25 cellular contexts compared by ENCODE assay signal in the genomic region with DNA sequence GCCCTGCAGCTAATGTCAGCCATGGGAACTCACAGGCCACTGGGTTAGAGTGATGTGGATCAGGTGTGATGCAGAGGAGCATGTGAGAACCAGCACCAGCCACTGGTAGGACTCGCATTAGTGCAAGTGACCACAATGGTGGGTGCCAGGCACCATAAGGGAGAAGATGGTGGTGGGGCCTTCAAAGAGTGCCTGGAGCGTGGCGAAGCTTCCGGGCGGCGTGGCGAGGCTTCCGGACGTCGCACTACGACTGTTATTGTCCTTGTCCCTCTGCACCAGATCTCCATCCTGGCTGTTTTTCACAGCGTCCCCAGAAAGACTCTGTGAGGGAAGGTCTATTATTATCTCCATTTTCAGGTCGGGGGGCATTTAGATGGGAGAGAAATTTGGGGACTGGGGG. TPM values are rescaled to one million over a fixed set of nuclear protein-coding genes. Genes with fewer than 3 reads are reported as not detected.
DNase-seq lines count a peak whose midpoint lies in the region; ATAC-seq, FAIRE-seq and TF ChIP-seq lines count a peak whose summit lies in the region.
"Had no signal": no experiment of that assay in that cellular context is flagged by ENCODE, and none has a peak within 500 bp of the region (broad histone marks: within the 10 kb centered on the region; RNA-seq: fewer than 3 reads in every experiment).

No MANE protein-coding gene starts in this region.

- H3K36me3 ChIP-seq in HepG2 (replicated peaks in 1 of 2; ENCODE audit: control insufficient read depth in 1 of 2, insufficient read depth in 2 of 2, low read length in 2 of 2) (no peaks in the 10 kb centered on the region), right lobe of liver (no peaks in the 10 kb centered on the region), K562 (ENCODE audit: control insufficient read depth, insufficient read depth, low read length) (peaks cover 61% of the 10 kb centered on the region)
- H3K36me3 ChIP-seq: BLaER1 had no signal

- H3K4me2 ChIP-seq in HepG2 (ENCODE audit: low read depth, low read length), result no peak overlapping the region
- H3K4me2 ChIP-seq in K562 (ENCODE audit: insufficient read depth, low read length), result peak overlapping the region; percentile 72
- H3K4me2 ChIP-seq: GM23338 had no signal

- no peak overlapping the region for H3K4me3 Mint-ChIP-seq in nephron progenitor cell
- H3K4me3 Mint-ChIP-seq: CD14-positive monocyte; CD4-positive, alpha-beta memory T cell; GM23338; HFFc6 had no signal

- H3K27me3 Mint-ChIP-seq in nephron progenitor cell (ENCODE audit: low read depth, poor library complexity), result peaks cover 6% of the 10 kb centered on the region

- TF ChIP-seq POLR2A in HepG2 (IDR thresholded peaks at IDR 0.05; ENCODE audit: insufficient read depth in 1 of 2, low read depth in 2 of 2, low read length in 2 of 2), result no peak
- no peak for TF ChIP-seq POLR2A in right lobe of liver (IDR thresholded peaks at IDR 0.05)
- TF ChIP-seq POLR2A in K562 (conservative IDR thresholded peaks at IDR 0.05), result no peak

- FAIRE-seq in HepG2 (lab: Jason Lieb, UNC), result no peak
- no peak for FAIRE-seq in K562 (lab: Jason Lieb, UNC)
- FAIRE-seq: A549, GM12878, GM19239 had no signal

- intact Hi-C loops in HepG2 (cut with micrococcal nuclease; ENCODE audit: unreplicated experiment), result no loop called here
- intact Hi-C loops in right lobe of liver (cut with DNase I), result no loop called here
- intact Hi-C loops in K562 (cut with micrococcal nuclease), result loop anchor here (5.0 kb wide), 2 partner anchors 48 to 93 kb away; no protein-coding TSS in a partner anchor
- intact Hi-C loops in left ventricle myocardium superior (cut with micrococcal nuclease), result no loop called here

- BruUV-seq in HepG2 (replicated peaks; lab: Mats Ljungman, UMichigan), result no TSS peak
- BruUV-seq in K562 (replicated peaks; lab: Mats Ljungman, UMichigan), result TSS peak; percentile 1

- no peaks in the 10 kb centered on the region for H3K79me2 ChIP-seq in HepG2 (ENCODE audit: insufficient read depth, low read length)
- peaks cover 92% of the 10 kb centered on the region for H3K79me2 ChIP-seq in K562 (ENCODE audit: control insufficient read depth, insufficient read depth, low read length)

- CTCF ChIA-PET in HepG2 (lab: Yijun Ruan, JAX; ENCODE audit: low intra/inter-chr PET ratio, low total read pairs) (no interaction called here), K562 (lab: Yijun Ruan, JAX; ENCODE audit: low intra/inter-chr PET ratio) (no interaction called here)

- H3K9me3 ChIP-seq in HepG2 (ENCODE audit: low read length) (no peaks in the 10 kb centered on the region), right lobe of liver (no peaks in the 10 kb centered on the region), K562 (replicated peaks; ENCODE audit: control insufficient read depth, insufficient read depth, low read depth, low read length) (no peaks in the 10 kb centered on the region)
- H3K9me3 ChIP-seq: A549, BLaER1 had no signal

- POLR2A ChIA-PET in HepG2 (lab: Yijun Ruan, JAX) (interaction anchor here (0.9 kb wide), 1 partner anchor 87 kb away, joined by 3 read pairs; no protein-coding TSS in a partner anchor), K562 (lab: Yijun Ruan, JAX) (interaction anchor here (0.5 to 7.8 kb wide), 9 partner anchors 9 to 125 kb away, joined by 3 to 110 read pairs (median 3); no protein-coding TSS in a partner anchor)

- ATAC-seq in HepG2, result no peak
- ATAC-seq in right lobe of liver, result no peak
- ATAC-seq in K562, result no peak
- no peak for ATAC-seq in HG03280 (IDR thresholded peaks at IDR 0.05; ENCODE audit: unreplicated experiment)
- ATAC-seq in left ventricle myocardium superior, result no peak
- ATAC-seq: A549, GM12878, GM23338, HCT116 had no signal

- H2AFZ ChIP-seq in HepG2 (ENCODE audit: low read length), result no peak overlapping the region
- no peak overlapping the region for H2AFZ ChIP-seq in K562 (ENCODE audit: low read depth, low read length)

- H3K27me3 ChIP-seq in HepG2 (ENCODE audit: control insufficient read depth in 1 of 2, insufficient read depth in 2 of 2, low read length in 2 of 2) (peaks cover 3 to 59% of the 10 kb centered on the region in 2 experiments; a peak in 4 of 5 replicates), right lobe of liver (no peaks in the 10 kb centered on the region), K562 (ENCODE audit: control insufficient read depth in 2 of 2, insufficient read depth in 2 of 2, low read length in 2 of 2) (no peaks in the 10 kb centered on the region)
- H3K27me3 ChIP-seq: BLaER1 had no signal

- no peaks in the 10 kb centered on the region for H3K36me3 Mint-ChIP-seq in nephron progenitor cell (ENCODE audit: low read depth)
- H3K36me3 Mint-ChIP-seq: CD14-positive monocyte; CD4-positive, alpha-beta memory T cell had no signal

- no peak overlapping the region for H3K4me3 ChIP-seq in HepG2 (replicated peaks in 1 of 3; ENCODE audit: insufficient read depth in 1 of 3, low read depth in 2 of 3, low read length in 3 of 3)
- H3K4me3 ChIP-seq in right lobe of liver, result no peak overlapping the region
- no peak overlapping the region; the same call in none of the 2 replicates for H3K4me3 ChIP-seq in K562
- H3K4me3 ChIP-seq: A549, BLaER1, GM12878, GM23338 had no signal

- H3K27ac ChIP-seq in HepG2 (ENCODE audit: extremely low read length, insufficient read depth, low read length), result no peak overlapping the region
- no peak overlapping the region for H3K27ac ChIP-seq in right lobe of liver
- peak overlapping the region; percentile 84 for H3K27ac ChIP-seq in K562 (ENCODE audit: extremely low read depth, low read depth, low read length)
- H3K27ac ChIP-seq: 22Rv1, A549, BLaER1 had no signal

- no peak for TF ChIP-seq CTCF in HepG2 (CRISPR knock-in tag; IDR thresholded peaks at IDR 0.05)
- TF ChIP-seq CTCF in right lobe of liver (IDR thresholded peaks at IDR 0.05), result no peak
- TF ChIP-seq CTCF in K562 (IDR thresholded peaks at IDR 0.05 in 2 of 3, conservative IDR thresholded peaks at IDR 0.05 in 1 of 3; ENCODE audit: insufficient read depth in 2 of 3, low read depth in 1 of 3, low read length in 3 of 3), result no peak
- TF ChIP-seq CTCF in nephron progenitor cell (IDR thresholded peaks at IDR 0.05), result no peak

- H3K4me1 Mint-ChIP-seq in nephron progenitor cell, result peaks cover 84% of the 10 kb centered on the region

- H3K9me3 Mint-ChIP-seq in nephron progenitor cell, result no peaks in the 10 kb centered on the region
- H3K9me3 Mint-ChIP-seq: CD4-positive, alpha-beta memory T cell; GM23338; HFFc6 had no signal

- H3K9me1 ChIP-seq in K562 (ENCODE audit: control insufficient read depth, insufficient read depth, low read length), result no peaks in the 10 kb centered on the region

- H3K9ac ChIP-seq in HepG2 (ENCODE audit: insufficient read depth, low read depth, low read length) (no peak overlapping the region), K562 (ENCODE audit: insufficient read depth in 1 of 2, low read depth in 2 of 2, low read length in 2 of 2) (peak overlapping the region; percentile 54 to 92)
- H3K9ac ChIP-seq: BLaER1 had no signal

- 80% methylated on average over 13 of the region's 13 CpGs for WGBS in HepG2 (ENCODE audit: low lambda C conversion rate)
- WGBS in right lobe of liver (ENCODE audit: insufficient coverage, low coverage, low lambda C conversion rate, missing lambda C conversion rate), result 94% methylated on average over 6 of the region's 13 CpGs
- WGBS in K562 (ENCODE audit: insufficient coverage, low coverage, missing lambda C conversion rate), result 71% methylated on average over 12 of the region's 13 CpGs

- no peak for TF ChIP-seq RAD21 in HepG2 (CRISPR knock-in tag; IDR thresholded peaks at IDR 0.05)
- no peak for TF ChIP-seq RAD21 in K562 (CRISPR knock-in tag; conservative IDR thresholded peaks at IDR 0.05 in 1 of 2, IDR thresholded peaks at IDR 0.05 in 1 of 2)

- H3K27ac Mint-ChIP-seq in nephron progenitor cell, result peak overlapping the region; percentile 81
- H3K27ac Mint-ChIP-seq: CD14-positive monocyte, GM23338, HFFc6 had no signal

- H4K20me1 ChIP-seq in HepG2 (ENCODE audit: insufficient read depth, low read length) (no peaks in the 10 kb centered on the region), K562 (replicated peaks; ENCODE audit: control insufficient read depth, insufficient read depth, low read length) (peaks cover 4% of the 10 kb centered on the region)
- H4K20me1 ChIP-seq: BLaER1 had no signal

- TF ChIP-seq EP300 in HepG2 (IDR thresholded peaks at IDR 0.05; ENCODE audit: low read depth in 2 of 2, low read length in 2 of 2) (no peak), HepG2 (CRISPR knock-in tag; IDR thresholded peaks at IDR 0.05; ENCODE audit: borderline replicate concordance) (no peak), K562 (IDR thresholded peaks at IDR 0.05; ENCODE audit: low read length) (no peak)

- DNase-seq in HepG2 (ENCODE audit: low spot score) (no peak), right lobe of liver (no peak), K562 (ENCODE audit: extremely low read depth in 1 of 4, low spot score in 3 of 4) (no peak), nephron progenitor cell (no peak), NCI-H1092 (lab: John Stamatoyannopoulos, UW) (no peak), left ventricle myocardium superior (no peak)
- DNase-seq: AML-193; Calu3; CD4-positive, alpha-beta memory T cell; DMS 273 treated with DMSO at 0.1 percent for 48 hours; DMS53; DND-41; EL; H7; HFFc6 had no signal

- peaks cover 34% of the 10 kb centered on the region for H3K4me1 ChIP-seq in HepG2 (ENCODE audit: insufficient read depth, low read length)
- H3K4me1 ChIP-seq in right lobe of liver, result no peaks in the 10 kb centered on the region
- peaks cover 68 to 79% of the 10 kb centered on the region in 2 experiments for H3K4me1 ChIP-seq in K562 (replicated peaks in 1 of 2; ENCODE audit: control insufficient read depth in 2 of 2, insufficient read depth in 2 of 2, low read length in 2 of 2)

- in situ Hi-C loops in HepG2 (cut with HindIII; ENCODE audit: extremely low pct_ligation_motif_present, low pct_unique_long_range_greater_than_20kb), result no loop called here
- in situ Hi-C loops in K562 (cut with MboI), result loop anchor here (25.0 kb wide), 1 partner anchor 1043 kb away; no protein-coding TSS in a partner anchor

RNA-seq across cellular contexts. Expression of a gene that starts 43.9 kb away (rescaled TPM):
- total RNA-seq in HepG2 (2016; rRNA removed; fragmentation: Illumina TruSeq; extraction: Trizol), result 0.02 TPM in 1 of 2 replicates, not detected in the other
- not detected in 2 replicates for total RNA-seq in HepG2 (2016; cell fraction: cytosol; rRNA removed; fragmentation: Illumina TruSeq; extraction: Trizol; ENCODE audit: low read depth)
- total RNA-seq in HepG2 (2016; cell fraction: insoluble cytoplasmic fraction; rRNA removed; fragmentation: Illumina TruSeq; extraction: Trizol), result 0.03 and 0.04 TPM in 2 replicates
- total RNA-seq in HepG2 (2016; cell fraction: membrane; rRNA removed; fragmentation: Illumina TruSeq; extraction: Trizol), result not detected in 2 replicates
- 0.12 TPM in 1 of 2 replicates, not detected in the other for total RNA-seq in HepG2 (2016; cell fraction: nucleus; rRNA removed; fragmentation: Illumina TruSeq; extraction: Trizol)
- polyA plus RNA-seq in HepG2 (2011; rRNA removed), result 0.04 and 0.05 TPM in 2 replicates
- polyA plus RNA-seq in HepG2 (2011; cell fraction: cytosol; rRNA removed), result 0.01 TPM in 1 of 2 replicates, not detected in the other
- polyA plus RNA-seq in HepG2 (2011; cell fraction: nucleus; rRNA removed), result 0.24 and 0.29 TPM in 2 replicates
- 0.03 and 0.08 TPM in 2 replicates for polyA plus RNA-seq in HepG2 (2012)
- polyA plus RNA-seq in HepG2 (2016; cell fraction: cytosol; fragmentation: Illumina TruSeq; extraction: Trizol; ENCODE audit: low read depth), result not detected in 2 replicates
- not detected in 2 replicates for polyA plus RNA-seq in HepG2 (2016; cell fraction: insoluble cytoplasmic fraction; fragmentation: Illumina TruSeq; extraction: Trizol; ENCODE audit: low read depth)
- 0.06 TPM in 1 of 2 replicates, not detected in the other for polyA plus RNA-seq in HepG2 (2016; cell fraction: membrane; fragmentation: Illumina TruSeq; extraction: Trizol; ENCODE audit: low read depth)
- not detected in 2 replicates for polyA plus RNA-seq in HepG2 (2016; cell fraction: nucleus; fragmentation: Illumina TruSeq; extraction: Trizol; ENCODE audit: insufficient read depth, low read depth)
- 0.18 TPM in 1 of 2 replicates, not detected in the other for polyA minus RNA-seq in HepG2 (2011; rRNA and poly(A)+ RNA removed; ENCODE audit: low replicate concordance)
- not detected in 2 replicates for polyA minus RNA-seq in HepG2 (2011; cell fraction: cytosol; rRNA and poly(A)+ RNA removed)
- 0.12 and 0.13 TPM in 2 replicates for polyA minus RNA-seq in HepG2 (2011; cell fraction: nucleus; rRNA and poly(A)+ RNA removed)
- total RNA-seq in right lobe of liver, result not detected
- 15.7 and 23.6 TPM in 2 replicates for total RNA-seq in K562 (2011; cell fraction: chromatin; rRNA removed; ENCODE audit: low replicate concordance)
- total RNA-seq in K562 (2011; cell fraction: nucleolus; rRNA removed), result 8.0 and 10.7 TPM in 2 replicates
- total RNA-seq in K562 (2011; cell fraction: nucleoplasm; rRNA removed), result 19.4 and 25.1 TPM in 2 replicates
- 0.68 and 0.78 TPM in 2 replicates for total RNA-seq in K562 (2014; rRNA removed)
- total RNA-seq in K562 (2014; rRNA removed; fragmentation: Illumina TruSeq; extraction: Trizol), result 0.48 and 0.62 TPM in 2 replicates
- total RNA-seq in K562 (2015; rRNA removed; fragmentation: Illumina TruSeq; extraction: Trizol), result 0.57 and 0.58 TPM in 2 replicates
- total RNA-seq in K562 (2021), result 2.0 and 2.4 TPM in 2 replicates
- polyA plus RNA-seq in K562 (2011; rRNA removed), result 0.52 and 1.5 TPM in 2 replicates
- 0.60 and 1.3 TPM in 2 replicates for polyA plus RNA-seq in K562 (2011; cell fraction: cytosol; rRNA removed)
- 3.0 and 4.6 TPM in 2 replicates for polyA plus RNA-seq in K562 (2011; cell fraction: nucleus; rRNA removed)
- 0.73 and 1.5 TPM in 2 replicates for polyA plus RNA-seq in K562 (2012)
- polyA plus RNA-seq in K562 (2014; fragmentation: Illumina TruSeq; extraction: Trizol), result 0.58 and 0.68 TPM in 2 replicates
- under 1 TPM; 0.56 to 0.69 TPM for polyA plus RNA-seq in K562 (2014; fragmentation: Nextera tagmentation; extraction: Ambion mirVana)
- 2.0 and 2.3 TPM in 2 replicates for polyA plus RNA-seq in K562 (2014; rRNA removed)
- polyA minus RNA-seq in K562 (2011; rRNA and poly(A)+ RNA removed), result 0.21 and 0.72 TPM in 2 replicates
- polyA minus RNA-seq in K562 (2011; cell fraction: cytosol; rRNA and poly(A)+ RNA removed), result 0.64 TPM in 1 of 2 replicates, not detected in the other
- polyA minus RNA-seq in K562 (2011; cell fraction: nucleus; rRNA and poly(A)+ RNA removed), result 0.81 and 4.7 TPM in 2 replicates
- total RNA-seq in left ventricle myocardium superior, result not detected
- total RNA-seq: Calu3, G401, GM12878, GM23338, HFFc6 had no signal
- polyA plus RNA-seq: A549; CD14-positive monocyte; CD4-positive, alpha-beta memory T cell had no signal

RNA-seq across cellular contexts. Expression of a gene that starts 44.7 kb away (rescaled TPM):
- 16.6 and 16.9 TPM in 2 replicates for total RNA-seq in HepG2 (2016; rRNA removed; fragmentation: Illumina TruSeq; extraction: Trizol)
- total RNA-seq in HepG2 (2016; cell fraction: cytosol; rRNA removed; fragmentation: Illumina TruSeq; extraction: Trizol; ENCODE audit: low read depth), result 19.2 and 19.4 TPM in 2 replicates
- total RNA-seq in HepG2 (2016; cell fraction: insoluble cytoplasmic fraction; rRNA removed; fragmentation: Illumina TruSeq; extraction: Trizol), result 14.6 and 17.1 TPM in 2 replicates
- total RNA-seq in HepG2 (2016; cell fraction: membrane; rRNA removed; fragmentation: Illumina TruSeq; extraction: Trizol), result 21.3 and 24.1 TPM in 2 replicates
- total RNA-seq in HepG2 (2016; cell fraction: nucleus; rRNA removed; fragmentation: Illumina TruSeq; extraction: Trizol), result 21.2 and 22.3 TPM in 2 replicates
- 35.4 and 38.7 TPM in 2 replicates for polyA plus RNA-seq in HepG2 (2011; rRNA removed)
- polyA plus RNA-seq in HepG2 (2011; cell fraction: cytosol; rRNA removed), result 16.5 and 20.9 TPM in 2 replicates
- polyA plus RNA-seq in HepG2 (2011; cell fraction: nucleus; rRNA removed), result 91.0 and 107 TPM in 2 replicates
- polyA plus RNA-seq in HepG2 (2012), result 36.0 and 39.2 TPM in 2 replicates
- 35.0 and 39.6 TPM in 2 replicates for polyA plus RNA-seq in HepG2 (2016; cell fraction: cytosol; fragmentation: Illumina TruSeq; extraction: Trizol; ENCODE audit: low read depth)
- polyA plus RNA-seq in HepG2 (2016; cell fraction: insoluble cytoplasmic fraction; fragmentation: Illumina TruSeq; extraction: Trizol; ENCODE audit: low read depth), result 21.6 and 26.9 TPM in 2 replicates
- polyA plus RNA-seq in HepG2 (2016; cell fraction: membrane; fragmentation: Illumina TruSeq; extraction: Trizol; ENCODE audit: low read depth), result 31.2 and 32.6 TPM in 2 replicates
- 57.5 and 60.6 TPM in 2 replicates for polyA plus RNA-seq in HepG2 (2016; cell fraction: nucleus; fragmentation: Illumina TruSeq; extraction: Trizol; ENCODE audit: insufficient read depth, low read depth)
- 6.7 and 47.8 TPM in 2 replicates for polyA minus RNA-seq in HepG2 (2011; rRNA and poly(A)+ RNA removed; ENCODE audit: low replicate concordance)
- polyA minus RNA-seq in HepG2 (2011; cell fraction: cytosol; rRNA and poly(A)+ RNA removed), result 28.0 and 37.6 TPM in 2 replicates
- polyA minus RNA-seq in HepG2 (2011; cell fraction: nucleus; rRNA and poly(A)+ RNA removed), result 30.5 and 30.6 TPM in 2 replicates
- 1 to 10 TPM; 4.3 to 6.5 (median 5.7) TPM for total RNA-seq in right lobe of liver
- 83.7 and 101 TPM in 2 replicates for total RNA-seq in K562 (2011; cell fraction: chromatin; rRNA removed; ENCODE audit: low replicate concordance)
- total RNA-seq in K562 (2011; cell fraction: nucleolus; rRNA removed), result 37.2 and 38.4 TPM in 2 replicates
- 54.0 and 63.1 TPM in 2 replicates for total RNA-seq in K562 (2011; cell fraction: nucleoplasm; rRNA removed)
- total RNA-seq in K562 (2014; rRNA removed), result 14.8 and 17.9 TPM in 2 replicates
- 9.7 and 10.6 TPM in 2 replicates for total RNA-seq in K562 (2014; rRNA removed; fragmentation: Illumina TruSeq; extraction: Trizol)
- 13.8 and 14.1 TPM in 2 replicates for total RNA-seq in K562 (2015; rRNA removed; fragmentation: Illumina TruSeq; extraction: Trizol)
- total RNA-seq in K562 (2021), result 33.2 and 36.2 TPM in 2 replicates
- polyA plus RNA-seq in K562 (2011; rRNA removed), result 11.6 and 15.4 TPM in 2 replicates
- polyA plus RNA-seq in K562 (2011; cell fraction: cytosol; rRNA removed), result 9.9 and 14.8 TPM in 2 replicates
- polyA plus RNA-seq in K562 (2011; cell fraction: nucleus; rRNA removed), result 42.8 and 74.6 TPM in 2 replicates
- polyA plus RNA-seq in K562 (2012), result 15.9 and 17.9 TPM in 2 replicates
- polyA plus RNA-seq in K562 (2014; fragmentation: Illumina TruSeq; extraction: Trizol), result 14.8 and 16.0 TPM in 2 replicates
- 1 to 10 TPM; 5.1 to 6.6 TPM for polyA plus RNA-seq in K562 (2014; fragmentation: Nextera tagmentation; extraction: Ambion mirVana)
- 13.6 and 15.9 TPM in 2 replicates for polyA plus RNA-seq in K562 (2014; rRNA removed)
- polyA minus RNA-seq in K562 (2011; rRNA and poly(A)+ RNA removed), result 10.1 and 11.5 TPM in 2 replicates
- 15.5 and 25.2 TPM in 2 replicates for polyA minus RNA-seq in K562 (2011; cell fraction: cytosol; rRNA and poly(A)+ RNA removed)
- polyA minus RNA-seq in K562 (2011; cell fraction: nucleus; rRNA and poly(A)+ RNA removed), result 17.2 and 19.1 TPM in 2 replicates
- total RNA-seq in left ventricle myocardium superior, result 5.2 TPM
